ENCODE assay signal across 8 cellular contexts in genomic region chr19:45496349-45496953, GRCh38. TPM values are rescaled to one million over a fixed set of nuclear protein-coding genes. Genes with fewer than 3 reads are reported as not detected.
A peak's percentile ranks its signal among the peaks of the same experiment; 100 is the strongest.
DNase-seq lines count a peak whose midpoint lies in the region; ATAC-seq and TF ChIP-seq lines count a peak whose summit lies in the region.

No MANE protein-coding gene starts in this region.

- in situ Hi-C loops in G401 (cut with HindIII; ENCODE audit: low sequenced_read_pairs), result no loop called here

- H3K9ac ChIP-seq in endocrine pancreas (ENCODE audit: control insufficient read depth, insufficient read depth, low read length), result peak overlapping the region; percentile 84
- H3K9ac ChIP-seq in mucosa of rectum (ENCODE audit: low read depth in 1 of 2, low read length in 2 of 2), result peak overlapping the region in 1 of 2 donors; percentile 71

- DNase-seq in GM12865 (ENCODE audit: low read depth), result no peak
- DNase-seq in upper lobe of right lung, result peak; percentile 76
- no peak for DNase-seq in NCI-H345 treated with DMSO at 0.1 percent for 48 hours (lab: John Stamatoyannopoulos, UW; ENCODE audit: unreplicated experiment)
- no peak for DNase-seq in G401 (ENCODE audit: low spot score)

- H3K9me3 ChIP-seq in endocrine pancreas (ENCODE audit: control insufficient read depth, low read length) (no peaks in the 10 kb centered on the region), mucosa of rectum (ENCODE audit: control insufficient read depth in 2 of 2, low read length in 2 of 2) (no peaks in the 10 kb centered on the region), upper lobe of right lung (no peaks in the 10 kb centered on the region)

- H3K4me1 ChIP-seq in endocrine pancreas (ENCODE audit: control insufficient read depth, insufficient read depth, low read length) (peaks cover 4% of the 10 kb centered on the region), mucosa of rectum (ENCODE audit: control insufficient read depth in 2 of 2, insufficient read depth in 2 of 2, low read length in 2 of 2) (peaks cover 32 to 33% of the 10 kb centered on the region in 2 donors), upper lobe of right lung (peaks cover 34% of the 10 kb centered on the region)

- H3K4me3 ChIP-seq in GM12865 (ENCODE audit: low read depth, low read length) (peak overlapping the region; percentile 64), WI38 (ENCODE audit: low read depth, low read length) (peak overlapping the region; percentile 74), endocrine pancreas (ENCODE audit: control insufficient read depth, insufficient read depth, low read length) (peak overlapping the region; percentile 51), mucosa of rectum (ENCODE audit: low read length in 2 of 2) (peak overlapping the region; percentile 67 to 70), upper lobe of right lung (peak overlapping the region; percentile 68)

- intact Hi-C loops in upper lobe of right lung (cut with DNase I), result no loop called here

- H3K27ac ChIP-seq in mucosa of rectum (ENCODE audit: low read depth in 2 of 2, low read length in 2 of 2), result peak overlapping the region in 1 of 2 donors; percentile 16
- H3K27ac ChIP-seq in upper lobe of right lung, result no peak overlapping the region

- TF ChIP-seq CTCF in GM12865 (IDR thresholded peaks at IDR 0.05; ENCODE audit: insufficient read depth, low read depth, low read length, missing control alignments) (no peak), WI38 (IDR thresholded peaks at IDR 0.05; ENCODE audit: low read depth, low read length) (no peak), upper lobe of right lung (IDR thresholded peaks at IDR 0.05) (no peak)

- ATAC-seq in HG03354 (IDR thresholded peaks at IDR 0.05; ENCODE audit: poor library complexity, severe bottlenecking, unreplicated experiment) (peak; percentile 18), upper lobe of right lung (peak; percentile 39)

- H3K36me3 ChIP-seq in endocrine pancreas (ENCODE audit: control insufficient read depth, insufficient read depth, low read length) (no peaks in the 10 kb centered on the region), mucosa of rectum (ENCODE audit: control insufficient read depth in 2 of 2, insufficient read depth in 2 of 2, low read length in 2 of 2) (no peaks in the 10 kb centered on the region), upper lobe of right lung (no peaks in the 10 kb centered on the region)

- H3K27me3 ChIP-seq in endocrine pancreas (ENCODE audit: control insufficient read depth, insufficient read depth, low read length) (no peaks in the 10 kb centered on the region), mucosa of rectum (ENCODE audit: control insufficient read depth in 2 of 2, insufficient read depth in 2 of 2, low read length in 2 of 2) (peaks cover 7 to 8% of the 10 kb centered on the region in 2 donors), upper lobe of right lung (peaks cover 5% of the 10 kb centered on the region)

RNA-seq across cellular contexts. Expression of gene RTN2, which starts 0.4 kb away (rescaled TPM):
- 13.3 TPM for total RNA-seq in upper lobe of right lung
- total RNA-seq in G401 (2014; rRNA removed; shearing (Covaris generic)), result 17.0 and 22.0 TPM in 2 replicates

RNA-seq across cellular contexts. Expression of gene PPM1N, which starts 1.8 kb away (rescaled TPM):
- 0.67 TPM for total RNA-seq in upper lobe of right lung
- 3.3 and 4.2 TPM in 2 replicates for total RNA-seq in G401 (2014; rRNA removed; shearing (Covaris generic))

RNA-seq across cellular contexts. Expression of gene VASP, which starts 10.8 kb away (rescaled TPM):
- total RNA-seq in upper lobe of right lung, result 155 TPM
- 106 and 122 TPM in 2 replicates for total RNA-seq in G401 (2014; rRNA removed; shearing (Covaris generic))

RNA-seq across cellular contexts. Expression of gene FOSB, which starts 28.7 kb away (rescaled TPM):
- 3.6 TPM for total RNA-seq in upper lobe of right lung
- total RNA-seq in G401 (2014; rRNA removed; shearing (Covaris generic)), result 0.31 and 1.5 TPM in 2 replicates
